10 cellular contexts compared by ENCODE assay signal in genomic region chr22:28774378-28774777, GRCh38. TPM values are rescaled to one million over a fixed set of nuclear protein-coding genes. Genes with fewer than 3 reads are reported as not detected.
DNase-seq lines count a peak whose midpoint lies in the region; ATAC-seq and TF ChIP-seq lines count a peak whose summit lies in the region.
"Had no signal": no experiment of that assay in that cellular context is flagged by ENCODE, and none has a peak within 500 bp of the region (broad histone marks: within the 10 kb centered on the region; RNA-seq: fewer than 3 reads in every experiment).

No MANE protein-coding gene starts in this region.

- H3K4me1 Mint-ChIP-seq in Caco-2 (ENCODE audit: low read depth, unreplicated experiment) (peaks cover 7% of the 10 kb centered on the region), HFFc6 (ENCODE audit: low read depth) (peaks cover 18% of the 10 kb centered on the region), nephron (peaks cover 20% of the 10 kb centered on the region)
- peaks cover 30% of the 10 kb centered on the region for H3K4me1 Mint-ChIP-seq in activated naive CD8-positive, alpha-beta T cell treated with anti-CD3 and anti-CD28 coated beads, Interleukin-2, amount 50 U/mL, for 24 hours

- peak overlapping the region; percentile 61 for H3K4me3 Mint-ChIP-seq in Caco-2 (ENCODE audit: unreplicated experiment)
- H3K4me3 Mint-ChIP-seq in HFFc6: peak overlapping the region; percentile 91
- peak overlapping the region; percentile 98 for H3K4me3 Mint-ChIP-seq in activated naive CD8-positive, alpha-beta T cell treated with anti-CD3 and anti-CD28 coated beads, Interleukin-2, amount 50 U/mL, for 24 hours
- peak overlapping the region; percentile 78 to 85 (median 81) for H3K4me3 Mint-ChIP-seq in nephron

- CTCF ChIA-PET in Caco-2 (lab: Charles Lee): interaction anchor here (0.6 to 0.9 kb wide), 2 partner anchors 10 to 286 kb away, joined by 4 to 8 read pairs; no protein-coding TSS in a partner anchor

- H3K36me3 Mint-ChIP-seq in Caco-2 (ENCODE audit: insufficient read depth, unreplicated experiment): peaks cover 52% of the 10 kb centered on the region
- H3K36me3 Mint-ChIP-seq in HFFc6 (ENCODE audit: low read depth): peaks cover 16% of the 10 kb centered on the region
- peaks cover 18% of the 10 kb centered on the region for H3K36me3 Mint-ChIP-seq in activated naive CD8-positive, alpha-beta T cell treated with anti-CD3 and anti-CD28 coated beads, Interleukin-2, amount 50 U/mL, for 24 hours (ENCODE audit: low read depth)
- peaks cover 32% of the 10 kb centered on the region for H3K36me3 Mint-ChIP-seq in nephron (ENCODE audit: low read depth)

- no TSS peak for BruUV-seq in Caco-2 (replicated peaks; lab: Mats Ljungman, UMichigan)

- no peak for TF ChIP-seq CTCF in Caco-2 (IDR thresholded peaks at IDR 0.05; ENCODE audit: insufficient read depth in 1 of 2, low read depth in 1 of 2, low read length in 1 of 2, severe bottlenecking in 1 of 2, unreplicated experiment in 1 of 2)
- no peak for TF ChIP-seq CTCF in HFFc6 (IDR thresholded peaks at IDR 0.05)
- TF ChIP-seq CTCF in nephron (IDR thresholded peaks at IDR 0.05; ENCODE audit: unreplicated experiment in 3 of 3): no peak
- no peak for TF ChIP-seq CTCF in BE2C (IDR thresholded peaks at IDR 0.05; ENCODE audit: low read depth, low read length)

- DNase-seq in Caco-2 (no peak), HFFc6 (no peak), retina (no peak), NCI-H2171 treated with DMSO at 0.1 percent for 48 hours (lab: John Stamatoyannopoulos, UW) (no peak), BE2C (no peak)
- no peak for DNase-seq in activated naive CD8-positive, alpha-beta T cell treated with anti-CD3 and anti-CD28 coated beads, Interleukin-2, amount 50 U/mL, for 24 hours
- DNase-seq: MG63, posterior cingulate gyrus had no signal

- no peaks in the 10 kb centered on the region for H3K4me1 ChIP-seq in Caco-2
- no peaks in the 10 kb centered on the region for H3K4me1 ChIP-seq in BE2C

- intact Hi-C loops in Caco-2 (cut with micrococcal nuclease; ENCODE audit: unreplicated experiment): no loop called here

- peak overlapping the region; percentile 72 for H3K27ac Mint-ChIP-seq in Caco-2 (ENCODE audit: unreplicated experiment)
- peak overlapping the region; percentile 56 for H3K27ac Mint-ChIP-seq in HFFc6
- peak overlapping the region; percentile 40 for H3K27ac Mint-ChIP-seq in activated naive CD8-positive, alpha-beta T cell treated with anti-CD3 and anti-CD28 coated beads, Interleukin-2, amount 50 U/mL, for 24 hours
- H3K27ac Mint-ChIP-seq in nephron: peak overlapping the region; percentile 55 to 71 (median 70)

- H3K9me3 Mint-ChIP-seq in Caco-2 (ENCODE audit: unreplicated experiment) (no peaks in the 10 kb centered on the region), HFFc6 (no peaks in the 10 kb centered on the region; the same call in none of the 2 replicates), nephron (no peaks in the 10 kb centered on the region)
- no peaks in the 10 kb centered on the region for H3K9me3 Mint-ChIP-seq in activated naive CD8-positive, alpha-beta T cell treated with anti-CD3 and anti-CD28 coated beads, Interleukin-2, amount 50 U/mL, for 24 hours

- H3K27me3 ChIP-seq in Caco-2 (replicated peaks; ENCODE audit: control insufficient read depth, insufficient read depth, low read length) (no peaks in the 10 kb centered on the region), BE2C (no peaks in the 10 kb centered on the region)
- H3K27me3 ChIP-seq: MG63 had no signal

- H3K4me3 ChIP-seq in Caco-2 (ENCODE audit: low read depth, low read length): no peak overlapping the region
- H3K4me3 ChIP-seq in BE2C (ENCODE audit: low read depth, low read length): no peak overlapping the region

- no peak for ATAC-seq in activated naive CD8-positive, alpha-beta T cell treated with anti-CD3 and anti-CD28 coated beads, Interleukin-2, amount 50 U/mL, for 24 hours
- ATAC-seq in HG03097 (IDR thresholded peaks at IDR 0.05; ENCODE audit: low FRiP score, unreplicated experiment): no peak

- no peaks in the 10 kb centered on the region for H3K27me3 Mint-ChIP-seq in Caco-2 (ENCODE audit: insufficient read depth, unreplicated experiment)
- H3K27me3 Mint-ChIP-seq in HFFc6 (ENCODE audit: insufficient read depth): peaks cover 2% of the 10 kb centered on the region
- no peaks in the 10 kb centered on the region for H3K27me3 Mint-ChIP-seq in activated naive CD8-positive, alpha-beta T cell treated with anti-CD3 and anti-CD28 coated beads, Interleukin-2, amount 50 U/mL, for 24 hours
- no peaks in the 10 kb centered on the region for H3K27me3 Mint-ChIP-seq in nephron (ENCODE audit: low read depth)

- POLR2A ChIA-PET in Caco-2 (lab: Charles Lee): interaction anchor here (3.3 kb wide), 1 partner anchor 10 kb away, joined by 19 read pairs; no protein-coding TSS in a partner anchor

- H3K36me3 ChIP-seq in Caco-2 (ENCODE audit: control insufficient read depth, insufficient read depth, low read length): no peaks in the 10 kb centered on the region
- peaks cover 12% of the 10 kb centered on the region for H3K36me3 ChIP-seq in BE2C

- H3K9me3 ChIP-seq in Caco-2 (0 out of 2 replicates have a peak, but pooled peaks cover under 1% of the 10 kb centered on the region), BE2C (no peaks in the 10 kb centered on the region; the same call in 1 of the 2 replicates)
- H3K9me3 ChIP-seq: MG63 had no signal

RNA-seq across cellular contexts. Expression of gene CCDC117, which starts 1.9 kb away (rescaled TPM):
- 27.8 and 33.1 TPM in 2 replicates for total RNA-seq in Caco-2 (2022)
- 10 to 100 TPM; 13.2 to 17.4 (median 14.8) TPM for total RNA-seq in HFFc6 (2021; fragmentation: NEBNext Ultra II Directional; extraction: Animal tissue kit (Norgen Biotek cat#: 25700))
- polyA plus RNA-seq in BE2C (2012; ENCODE audit: insufficient read depth, insufficient read length, low read depth): 8.4 TPM

RNA-seq across cellular contexts. Expression of gene XBP1, which starts 26.0 kb away (rescaled TPM):
- total RNA-seq in Caco-2 (2022): 215 and 225 TPM in 2 replicates
- 100 to 1,000 TPM; 106 to 115 (median 111) TPM for total RNA-seq in HFFc6 (2021; fragmentation: NEBNext Ultra II Directional; extraction: Animal tissue kit (Norgen Biotek cat#: 25700))
- polyA plus RNA-seq in BE2C (2012; ENCODE audit: insufficient read depth, insufficient read length, low read depth): 136 TPM

RNA-seq across cellular contexts. Expression of gene HSCB, which starts 32.5 kb away (rescaled TPM):
- 8.2 and 11.4 TPM in 2 replicates for total RNA-seq in Caco-2 (2022)
- total RNA-seq in HFFc6 (2021; fragmentation: NEBNext Ultra II Directional; extraction: Animal tissue kit (Norgen Biotek cat#: 25700)): 10 to 100 TPM; 15.2 to 18.3 (median 16.5) TPM
- polyA plus RNA-seq in BE2C (2012; ENCODE audit: insufficient read depth, insufficient read length, low read depth): 19.5 TPM

RNA-seq across cellular contexts. Expression of gene CHEK2, which starts 32.8 kb away (rescaled TPM):
- total RNA-seq in Caco-2 (2022): 34.0 and 38.0 TPM in 2 replicates
- total RNA-seq in HFFc6 (2021; fragmentation: NEBNext Ultra II Directional; extraction: Animal tissue kit (Norgen Biotek cat#: 25700)): 10 to 100 TPM; 10.2 to 17.7 (median 14.9) TPM
- 4.4 TPM for polyA plus RNA-seq in BE2C (2012; ENCODE audit: insufficient read depth, insufficient read length, low read depth)
